ENCODE assay signal across 8 cellular contexts in genomic region chr2:105999590-105999989, GRCh38.
"Had no signal": no experiment of that assay in that cellular context is flagged by ENCODE, and none has a peak within 500 bp of the region (broad histone marks: within the 10 kb centered on the region; RNA-seq: fewer than 3 reads in every experiment).

No MANE protein-coding gene starts in this region.

- ATAC-seq: HCT116, K562 had no signal

- H3K27ac ChIP-seq: GM23248 had no signal

- H3K4me3 ChIP-seq: GM23248, HAP-1, K562 had no signal

- H3K4me1 ChIP-seq: HAP-1 had no signal

- DNase-seq: GM23248, GOT3, H7, IMR-90, KG1 had no signal

- H3K36me3 ChIP-seq: HAP-1 had no signal

- H3K9me3 ChIP-seq: HAP-1 had no signal

- H3K9ac ChIP-seq: GM23248 had no signal

- H2AFZ ChIP-seq: GM23248 had no signal
